22 cellular contexts compared by ENCODE assay signal in genomic region chr9:132903574-132904495, GRCh38. TPM values are rescaled to one million over a fixed set of nuclear protein-coding genes. Genes with fewer than 3 reads are reported as not detected.
"Had no signal": no experiment of that assay in that cellular context is flagged by ENCODE, and none has a peak within 500 bp of the region (broad histone marks: within the 10 kb centered on the region; RNA-seq: fewer than 3 reads in every experiment).

No MANE protein-coding gene starts in this region.

- H3K4me3 Mint-ChIP-seq: activated CD4-positive, alpha-beta T cell treated with anti-CD3 and anti-CD28 coated beads for 36 hours; activated CD8-positive, alpha-beta memory T cell treated with anti-CD3 and anti-CD28 coated beads, Interleukin-2, amount 10 ng/mL, durations not matched to agents 7 days and 5 days; activated naive CD8-positive, alpha-beta T cell treated with anti-CD3 and anti-CD28 coated beads, Interleukin-2, amount 10 ng/mL, durations not matched to agents 7 days and 5 days; stimulated activated naive CD8-positive, alpha-beta T cell treated with anti-CD3 and anti-CD28 coated beads, Interleukin-15, Interleukin-2, amounts not matched to agents 100 ng/mL and 50 ng/mL, for 24 hours had no signal

- ATAC-seq: activated CD4-positive, alpha-beta T cell treated with anti-CD3 and anti-CD28 coated beads for 36 hours; activated CD8-positive, alpha-beta memory T cell treated with anti-CD3 and anti-CD28 coated beads, Interleukin-2, amount 10 ng/mL, durations not matched to agents 7 days and 5 days; body of pancreas; foreskin keratinocyte; left lung; psoas muscle; right cardiac atrium had no signal

- H3K27me3 Mint-ChIP-seq: activated CD4-positive, alpha-beta T cell treated with anti-CD3 and anti-CD28 coated beads for 36 hours; activated CD8-positive, alpha-beta memory T cell treated with anti-CD3 and anti-CD28 coated beads, Interleukin-2, amount 10 ng/mL, durations not matched to agents 7 days and 5 days; activated naive CD8-positive, alpha-beta T cell treated with anti-CD3 and anti-CD28 coated beads, Interleukin-2, amount 10 ng/mL, durations not matched to agents 7 days and 5 days; stimulated activated naive CD8-positive, alpha-beta T cell treated with anti-CD3 and anti-CD28 coated beads, Interleukin-15, Interleukin-2, amounts not matched to agents 100 ng/mL and 50 ng/mL, for 24 hours had no signal

- DNase-seq: activated CD4-positive, alpha-beta T cell treated with anti-CD3 and anti-CD28 coated beads for 36 hours; activated CD4-positive, alpha-beta T cell treated with anti-CD3 and anti-CD28 coated beads, Interleukin-2, amount 50 U/mL, for 48 hours; activated CD8-positive, alpha-beta memory T cell treated with anti-CD3 and anti-CD28 coated beads, Interleukin-2, amount 10 ng/mL, durations not matched to agents 7 days and 5 days; activated naive CD4-positive, alpha-beta T cell treated with Interleukin-2 at 50 U/mL for 16 hours; activated naive CD8-positive, alpha-beta T cell treated with anti-CD3 and anti-CD28 coated beads, Interleukin-2, amount 10 ng/mL, durations not matched to agents 7 days and 5 days; amygdala; body of pancreas; central memory CD4-positive, alpha-beta T cell; colonic mucosa; foreskin keratinocyte; glutamatergic neuron; hypothalamus; left lung; mammary epithelial cell; psoas muscle; right cardiac atrium; SW 1271; upper lobe of left lung had no signal

- H3K27me3 ChIP-seq: body of pancreas, colonic mucosa, foreskin keratinocyte, left lung, suprapubic skin, upper lobe of left lung had no signal

- H3K9me3 Mint-ChIP-seq: activated naive CD8-positive, alpha-beta T cell treated with anti-CD3 and anti-CD28 coated beads, Interleukin-2, amount 10 ng/mL, durations not matched to agents 7 days and 5 days; stimulated activated naive CD8-positive, alpha-beta T cell treated with anti-CD3 and anti-CD28 coated beads, Interleukin-15, Interleukin-2, amounts not matched to agents 100 ng/mL and 50 ng/mL, for 24 hours had no signal

- H3K27ac ChIP-seq: body of pancreas, colonic mucosa, foreskin keratinocyte, left lung, psoas muscle, skin epidermis, suprapubic skin, upper lobe of left lung had no signal

- H3K27ac Mint-ChIP-seq: activated CD4-positive, alpha-beta T cell treated with anti-CD3 and anti-CD28 coated beads for 36 hours; activated CD8-positive, alpha-beta memory T cell treated with anti-CD3 and anti-CD28 coated beads, Interleukin-2, amount 10 ng/mL, durations not matched to agents 7 days and 5 days; activated naive CD8-positive, alpha-beta T cell treated with anti-CD3 and anti-CD28 coated beads, Interleukin-2, amount 10 ng/mL, durations not matched to agents 7 days and 5 days; stimulated activated naive CD8-positive, alpha-beta T cell treated with anti-CD3 and anti-CD28 coated beads, Interleukin-15, Interleukin-2, amounts not matched to agents 100 ng/mL and 50 ng/mL, for 24 hours had no signal

- H3K4me3 ChIP-seq: body of pancreas, colonic mucosa, left lung, psoas muscle, skin epidermis, suprapubic skin, upper lobe of left lung had no signal

- H3K4me1 ChIP-seq: body of pancreas, colonic mucosa, foreskin keratinocyte, left lung, psoas muscle, suprapubic skin, upper lobe of left lung had no signal

- H3K9me3 ChIP-seq: body of pancreas, colonic mucosa, left lung, psoas muscle, suprapubic skin, upper lobe of left lung had no signal

RNA-seq across cellular contexts. Expression of gene AK8, which starts 25.8 kb away (rescaled TPM):
- total RNA-seq: psoas muscle; T-helper 2 cell treated with Interferon-gamma antibody and Interleukin-4, amounts not matched to agents 100 ng/mL and 5 ng/mL, for 36 hours had no signal
